ENCODE assay signal across 8 cellular contexts in genomic region chr16:14529010-14529669, GRCh38.
DNase-seq lines count a peak whose midpoint lies in the region; ATAC-seq and TF ChIP-seq lines count a peak whose summit lies in the region.

No MANE protein-coding gene starts in this region.

- H3K4me1 ChIP-seq in HCT116 (ENCODE audit: control insufficient read depth in 1 of 2, insufficient read depth in 2 of 2, low read length in 2 of 2) (peaks cover 6 to 13% of the 10 kb centered on the region in 2 experiments; a peak in 3 of 4 replicates), duodenal mucosa (ENCODE audit: control insufficient read depth in 1 of 2, insufficient read depth in 2 of 2, low read length in 2 of 2) (peaks cover 4 to 7% of the 10 kb centered on the region in 2 donors)

- TF ChIP-seq POLR2A in HCT116 (IDR thresholded peaks at IDR 0.05; ENCODE audit: borderline replicate concordance, extremely low read depth, insufficient read depth, insufficient read length): no peak
- TF ChIP-seq POLR2A in lower leg skin (IDR thresholded peaks at IDR 0.05): no peak

- CTCF ChIA-PET in HCT116 (lab: Charles Lee): interaction anchor here (1.4 kb wide), 1 partner anchor 609 kb away, joined by 4 read pairs; the partner anchor contains the start of gene ERCC4
- CTCF ChIA-PET in activated CD4-positive, alpha-beta T cell treated with anti-CD3 and anti-CD28 coated beads for 36 hours (lab: Charles Lee): interaction anchor here (0.8 to 2.7 kb wide), 7 partner anchors 18 to 606 kb away, joined by 3 to 11 read pairs (median 3); no protein-coding TSS in a partner anchor

- ATAC-seq in HCT116 (peak; percentile 86), HG02763 (IDR thresholded peaks at IDR 0.05; ENCODE audit: unreplicated experiment) (no peak)
- ATAC-seq in activated CD4-positive, alpha-beta T cell treated with anti-CD3 and anti-CD28 coated beads for 36 hours: peak; percentile 58

- peaks cover 3% of the 10 kb centered on the region; the same call in 1 of the 2 replicates for H4K20me1 ChIP-seq in HCT116 (ENCODE audit: insufficient read depth)

- H3K27me3 ChIP-seq in HCT116 (ENCODE audit: insufficient read depth, low read length) (no peaks in the 10 kb centered on the region), duodenal mucosa (ENCODE audit: control insufficient read depth in 1 of 2, insufficient read depth in 2 of 2, low read length in 2 of 2) (no peaks in the 10 kb centered on the region)

- DNase-seq in CD14-positive monocyte (ENCODE audit: low spot score): peak; percentile 58
- peak; percentile 66 for DNase-seq in HCT116 (ENCODE audit: low read depth, low spot score)
- peak; percentile 20 for DNase-seq in NCI-H345 treated with DMSO at 0.1 percent for 48 hours (lab: John Stamatoyannopoulos, UW; ENCODE audit: unreplicated experiment)
- peak; percentile 74 for DNase-seq in activated CD4-positive, alpha-beta T cell treated with anti-CD3 and anti-CD28 coated beads for 36 hours
- DNase-seq in lower leg skin (ENCODE audit: low spot score in 2 of 2): peak; percentile 79 to 89
- DNase-seq in stimulated activated CD4-positive, alpha-beta T cell treated with anti-CD3 and anti-CD28 coated beads, TNF-alpha, amount 100 ng/mL, for 24 hours (ENCODE audit: low read depth in 3 of 3): peak; percentile 11 to 34 (median 21)

- H2AFZ ChIP-seq in HCT116 (ENCODE audit: low read depth, low read length, poor library complexity, severe bottlenecking): no peak overlapping the region

- RAD21 ChIA-PET in HCT116 (lab: Charles Lee; ENCODE audit: low non-redundant PET in 1 of 2, low total read pairs in 2 of 2, uncharacterized antibody in 2 of 2, unreplicated experiment in 2 of 2): no interaction called here

- no peaks in the 10 kb centered on the region for H3K79me2 ChIP-seq in HCT116 (ENCODE audit: insufficient read depth, low read length)

- no TSS peak for BruUV-seq in HCT116 (replicated peaks; lab: Mats Ljungman, UMichigan)

- peak overlapping the region; percentile 48 for H3K9ac ChIP-seq in HCT116 (ENCODE audit: low read length)
- H3K9ac ChIP-seq in duodenal mucosa (ENCODE audit: low read depth in 1 of 2, low read length in 2 of 2): no peak overlapping the region

- TF ChIP-seq CTCF in CD14-positive monocyte (IDR thresholded peaks at IDR 0.05) (peak; percentile 76), HCT116 (IDR thresholded peaks at IDR 0.05 in 2 of 3, conservative IDR thresholded peaks at IDR 0.05 in 1 of 3; ENCODE audit: borderline replicate concordance in 1 of 3, insufficient read depth in 1 of 3, low read depth in 2 of 3, low read length in 2 of 3) (peak; percentile 67 to 85 (median 81)), lower leg skin (IDR thresholded peaks at IDR 0.05) (peak in 1 of 3 donors; percentile 82)

- peak overlapping the region in 1 of 7 donors; percentile 49 for H3K27ac Mint-ChIP-seq in CD14-positive monocyte
- no peak overlapping the region for H3K27ac Mint-ChIP-seq in activated CD4-positive, alpha-beta T cell treated with anti-CD3 and anti-CD28 coated beads for 36 hours

- peaks cover 0 to 2% (median 0%) of the 10 kb centered on the region in 7 donors for H3K9me3 Mint-ChIP-seq in CD14-positive monocyte
- peaks cover 4% of the 10 kb centered on the region for H3K9me3 Mint-ChIP-seq in activated CD4-positive, alpha-beta T cell treated with anti-CD3 and anti-CD28 coated beads for 36 hours (ENCODE audit: low read depth)

- H3K27ac ChIP-seq in HCT116 (ENCODE audit: low read depth, low read length): peak overlapping the region; percentile 41; the same call in 1 of the 2 replicates
- H3K27ac ChIP-seq in duodenal mucosa (ENCODE audit: low read depth, low read length): no peak overlapping the region

- no peaks in the 10 kb centered on the region for H3K27me3 Mint-ChIP-seq in CD14-positive monocyte (ENCODE audit: low read depth in 3 of 3)
- no peaks in the 10 kb centered on the region for H3K27me3 Mint-ChIP-seq in activated CD4-positive, alpha-beta T cell treated with anti-CD3 and anti-CD28 coated beads for 36 hours

- no peaks in the 10 kb centered on the region for H3K36me3 ChIP-seq in HCT116 (ENCODE audit: control insufficient read depth in 1 of 2, insufficient read depth in 2 of 2, low read length in 2 of 2)
- peaks cover 5 to 7% of the 10 kb centered on the region in 2 donors for H3K36me3 ChIP-seq in duodenal mucosa (ENCODE audit: control insufficient read depth in 1 of 2, insufficient read depth in 2 of 2, low read length in 2 of 2)

- H3K4me1 Mint-ChIP-seq in CD14-positive monocyte: peaks cover 6% of the 10 kb centered on the region
- no peaks in the 10 kb centered on the region for H3K4me1 Mint-ChIP-seq in activated CD4-positive, alpha-beta T cell treated with anti-CD3 and anti-CD28 coated beads for 36 hours

- H3K36me3 Mint-ChIP-seq in CD14-positive monocyte: peaks cover 23 to 35% of the 10 kb centered on the region in 2 donors
- H3K36me3 Mint-ChIP-seq in activated CD4-positive, alpha-beta T cell treated with anti-CD3 and anti-CD28 coated beads for 36 hours (ENCODE audit: low read depth): peaks cover 8% of the 10 kb centered on the region

- POLR2A ChIA-PET in HCT116 (lab: Charles Lee): no interaction called here
- POLR2A ChIA-PET in activated CD4-positive, alpha-beta T cell treated with anti-CD3 and anti-CD28 coated beads for 36 hours (lab: Charles Lee): interaction anchor here (0.6 kb wide), 1 partner anchor 243 kb away, joined by 3 read pairs; no protein-coding TSS in a partner anchor

- no peaks in the 10 kb centered on the region for H3K9me2 ChIP-seq in HCT116 (ENCODE audit: insufficient read depth)

- WGBS in lower leg skin, 2 donors: 17 to 19% methylated on average over 11 of the region's 11 CpGs

- TF ChIP-seq RAD21 in HCT116 (IDR thresholded peaks at IDR 0.05; ENCODE audit: low read depth): peak; percentile 99

- H3K4me3 Mint-ChIP-seq in CD14-positive monocyte: no peak overlapping the region
- H3K4me3 Mint-ChIP-seq in activated CD4-positive, alpha-beta T cell treated with anti-CD3 and anti-CD28 coated beads for 36 hours: no peak overlapping the region

- intact Hi-C loops in CD14-positive monocyte (cut with micrococcal nuclease) (loop anchor here (1.0 to 5.0 kb wide), 5 partner anchors 227 to 607 kb away; partner anchors contain the start of gene ERCC4 (in 1 of the 2)), HCT116 (cut with micrococcal nuclease) (loop anchor here (1.0 to 5.0 kb wide), 4 partner anchors 157 to 280 kb away; no protein-coding TSS in a partner anchor), lower leg skin (cut with DNase I; ENCODE audit: low total_unique reads) (loop anchor here (2.0 to 5.0 kb wide), 3 partner anchors 226 to 602 kb away; no protein-coding TSS in a partner anchor)
- intact Hi-C loops in activated CD4-positive, alpha-beta T cell treated with anti-CD3 and anti-CD28 coated beads for 36 hours (cut with DNase I, micrococcal nuclease): loop anchor here (1.0 to 10.0 kb wide), 6 partner anchors 228 to 607 kb away; partner anchors contain the start of genes ERCC4 (in 1 of the 2) and MRTFB (in 1 of the 2)

- H3K9me3 ChIP-seq in HCT116 (ENCODE audit: control insufficient read depth in 1 of 2, insufficient read depth in 1 of 2, low read depth in 1 of 2, low read length in 2 of 2) (no peaks in the 10 kb centered on the region), duodenal mucosa (ENCODE audit: control insufficient read depth in 1 of 2, low read length in 2 of 2) (no peaks in the 10 kb centered on the region)

- no peak overlapping the region for H3K4me3 ChIP-seq in HCT116 (replicated peaks in 1 of 2; ENCODE audit: low read depth in 1 of 2, low read length in 2 of 2)
- peak overlapping the region; percentile 12 to 55 for H3K4me3 ChIP-seq in duodenal mucosa (ENCODE audit: low read depth in 1 of 2, low read length in 2 of 2)
- no peak overlapping the region for H3K4me3 ChIP-seq in lower leg skin (ENCODE audit: low read depth, poor library complexity, severe bottlenecking)

- H3K4me2 ChIP-seq in HCT116 (ENCODE audit: low read length): peak overlapping the region; percentile 66

TF ChIP-seq in HCT116, 20 proteins besides CTCF, POLR2A, EP300 and RAD21:
- TF ChIP-seq FOSL1 (IDR thresholded peaks at IDR 0.05; ENCODE audit: low read depth) (no peak), POLR2AphosphoS5 (IDR thresholded peaks at IDR 0.05; ENCODE audit: low read depth, low read length) (no peak; the same call in 1 of the 2 replicates), SRF (IDR thresholded peaks at IDR 0.05; ENCODE audit: low read depth) (no peak), EZH2 (IDR thresholded peaks at IDR 0.05) (no peak)

Comparison
In these comparisons a context has a peak if more than half of its experiments do, and no peak if none do; other contexts are left out.
1. DNase-seq: peak in every context shown above with its lines; median percentile 84 in lower leg skin; 74 in activated CD4-positive, alpha-beta T cell treated with anti-CD3 and anti-CD28 coated beads for 36 hours; 66 in HCT116; 58 in CD14-positive monocyte; 21 in stimulated activated CD4-positive, alpha-beta T cell treated with anti-CD3 and anti-CD28 coated beads, TNF-alpha, amount 100 ng/mL, for 24 hours; 20 in NCI-H345 treated with DMSO at 0.1 percent for 48 hours.
2. H3K4me3 ChIP-seq: peak in duodenal mucosa (2 of 2); none in HCT116 (0 of 2) and lower leg skin (single experiment).